ENCODE assay signal across 10 cellular contexts in genomic region chr2:162025121-162025911, GRCh38. TPM values are rescaled to one million over a fixed set of nuclear protein-coding genes. Genes with fewer than 3 reads are reported as not detected.
DNase-seq lines count a peak whose midpoint lies in the region; ATAC-seq and TF ChIP-seq lines count a peak whose summit lies in the region.
"Had no signal": no experiment of that assay in that cellular context is flagged by ENCODE, and none has a peak within 500 bp of the region (broad histone marks: within the 10 kb centered on the region; RNA-seq: fewer than 3 reads in every experiment).

No MANE protein-coding gene starts in this region.

- dilution Hi-C loops in IMR-90 (cut with HindIII; ENCODE audit: low sequenced_read_pairs, unreplicated experiment): no loop called here

- intact Hi-C loops in IMR-90 (cut with micrococcal nuclease) (loop anchor here (5.0 kb wide), 2 partner anchors 47 to 97 kb away; partner anchors contain the start of gene DPP4), sciatic nerve (cut with DNase I) (no loop called here)

- peak overlapping the region; percentile 89; the same call in 1 of the 2 replicates for H2AK5ac ChIP-seq in IMR-90 (ENCODE audit: low read depth, low read length)

- in situ Hi-C loops in IMR-90 (cut with MboI; ENCODE audit: low sequenced_read_pairs): no loop called here
- in situ Hi-C loops in astrocyte of the cerebellum (cut with HindIII; ENCODE audit: low sequenced_read_pairs): no loop called here

- H4K8ac ChIP-seq in IMR-90 (ENCODE audit: low read depth in 2 of 2, low read length in 2 of 2): peak overlapping the region in 1 of 2 experiments; percentile 1; a peak in 1 of 4 replicates

- H3K9ac ChIP-seq in IMR-90 (ENCODE audit: low read depth, low read length): 0 out of 2 replicates have a peak overlapping the region, but pooled peaks have one; percentile 33

- H4K20me1 ChIP-seq in IMR-90 (ENCODE audit: insufficient read depth, low read length): peaks cover 4% of the 10 kb centered on the region; the same call in 1 of the 2 replicates

- H2BK120ac ChIP-seq in IMR-90 (ENCODE audit: low read depth, low read length): peak overlapping the region; percentile 78

- peaks cover under 1% of the 10 kb centered on the region; the same call in 1 of the 2 replicates for H3K36me3 ChIP-seq in IMR-90 (ENCODE audit: control insufficient read depth, insufficient read depth, low read length)
- H3K36me3 ChIP-seq: prostate gland had no signal

- 0% methylated on average over 1 of the region's 6 CpGs; no CpG with 5 or more reads in 1 of the 2 experiments for WGBS in IMR-90 (ENCODE audit: extremely low coverage in 2 of 2, insufficient read length in 1 of 2), 2 experiments

- H3K23ac ChIP-seq in IMR-90 (ENCODE audit: low read depth, low read length): no peak overlapping the region

- CTCF ChIA-PET in IMR-90 (lab: Yijun Ruan, JAX): interaction anchor here (0.7 to 1.3 kb wide), 3 partner anchors 11 to 22 kb away, joined by 3 to 4 read pairs (median 4); no protein-coding TSS in a partner anchor

- H3K4me2 ChIP-seq in IMR-90 (ENCODE audit: low read depth, low read length): peak overlapping the region; percentile 75; the same call in 1 of the 2 replicates
- H3K4me2 ChIP-seq: PC-9 had no signal

- peaks cover 23% of the 10 kb centered on the region for H3K4me1 ChIP-seq in IMR-90 (ENCODE audit: control insufficient read depth, insufficient read depth, low read length)
- H3K4me1 ChIP-seq: prostate gland had no signal

- peak; percentile 81 for ATAC-seq in IMR-90 (ENCODE audit: low read depth)
- ATAC-seq in sciatic nerve: peak; percentile 21

- peak overlapping the region; percentile 72 for H2AFZ ChIP-seq in IMR-90 (replicated peaks; ENCODE audit: low read length, poor library complexity)
- H2AFZ ChIP-seq: PC-9 had no signal

- peak overlapping the region; percentile 78 for H3K4ac ChIP-seq in IMR-90 (ENCODE audit: low read depth, low read length)

- TF ChIP-seq RAD21 in IMR-90 (IDR thresholded peaks at IDR 0.05; ENCODE audit: low read length): no peak

- no peak overlapping the region for H3K4me3 ChIP-seq in IMR-90 (ENCODE audit: insufficient read depth, low read depth, low read length)
- no peak overlapping the region for H3K4me3 ChIP-seq in astrocyte of the cerebellum (ENCODE audit: low read depth, low read length)
- H3K4me3 ChIP-seq: PC-9, prostate gland had no signal

- no peak for TF ChIP-seq POLR2A in IMR-90 (IDR thresholded peaks at IDR 0.05; ENCODE audit: low read depth, low read length)

- no peaks in the 10 kb centered on the region for H3K9me3 ChIP-seq in IMR-90 (ENCODE audit: control insufficient read depth, insufficient read depth, low read length)
- H3K9me3 ChIP-seq: prostate gland had no signal

- peaks cover 15% of the 10 kb centered on the region for H3K9me1 ChIP-seq in IMR-90 (ENCODE audit: insufficient read depth, low read length)

- H4K91ac ChIP-seq in IMR-90 (ENCODE audit: insufficient read depth, low read depth, low read length): peak overlapping the region; percentile 35; the same call in 1 of the 2 replicates

- no TSS peak for BruUV-seq in IMR-90 (replicated peaks; lab: Mats Ljungman, UMichigan)

- H3K27ac ChIP-seq in IMR-90 (ENCODE audit: insufficient read depth, low read length): peak overlapping the region; percentile 95; the same call in 1 of the 2 replicates
- H3K27ac ChIP-seq: PC-9 had no signal

- DNase-seq in Daoy (ENCODE audit: low read depth) (peak; percentile 6), IMR-90 (peak; percentile 79), astrocyte of the cerebellum (ENCODE audit: low read depth) (peak; percentile 35), sciatic nerve (ENCODE audit: low spot score) (no peak), NCI-H345 treated with DMSO at 0.1 percent for 48 hours (lab: John Stamatoyannopoulos, UW; ENCODE audit: unreplicated experiment) (no peak), NAMALWA (ENCODE audit: low spot score) (no peak)
- no peak for DNase-seq in NK-92 treated with Interleukin-12 subunit alpha and Interleukin-12 subunit beta, amount 100 ng/mL, for 24 hours (lab: John Stamatoyannopoulos, UW)
- DNase-seq: NCI-H1436 treated with DMSO at 0.1 percent for 48 hours, PC-9 had no signal

- H3K18ac ChIP-seq in IMR-90 (ENCODE audit: low read depth, low read length): peak overlapping the region; percentile 80

- 0 out of 2 replicates have a peak overlapping the region, but pooled peaks have one; percentile 33 for H3K14ac ChIP-seq in IMR-90 (replicated peaks; ENCODE audit: low read depth, low read length)

- no peaks in the 10 kb centered on the region for H3K27me3 ChIP-seq in IMR-90 (ENCODE audit: control insufficient read depth, insufficient read depth, low read length)

- no peak overlapping the region; the same call in 2 of the 3 replicates for H2BK15ac ChIP-seq in IMR-90 (ENCODE audit: low read depth, low read length)

- H2AK9ac ChIP-seq in IMR-90 (replicated peaks; ENCODE audit: low read depth, low read length, poor library complexity): peak overlapping the region; percentile 81

- peak overlapping the region; percentile 77 for H2BK20ac ChIP-seq in IMR-90 (ENCODE audit: low read depth, low read length)

- peak overlapping the region; percentile 32; the same call in 1 of the 2 replicates for H4K5ac ChIP-seq in IMR-90 (ENCODE audit: low read depth, low read length)

- POLR2A ChIA-PET in IMR-90 (lab: Charles Lee; ENCODE audit: unreplicated experiment): no interaction called here

- H2BK5ac ChIP-seq in IMR-90 (ENCODE audit: low read depth, low read length, poor library complexity, severe bottlenecking): peak overlapping the region; percentile 29

- no peak for TF ChIP-seq CTCF in IMR-90 (conservative IDR thresholded peaks at IDR 0.05; ENCODE audit: low read depth, low read length)
- no peak for TF ChIP-seq CTCF in astrocyte of the cerebellum (IDR thresholded peaks at IDR 0.05; ENCODE audit: low read depth, low read length, missing control alignments)

- H3K79me1 ChIP-seq in IMR-90 (ENCODE audit: low read depth in 1 of 2, low read length in 2 of 2): no peaks in the 10 kb centered on the region

- peak overlapping the region; percentile 39; the same call in 1 of the 2 replicates for H3K56ac ChIP-seq in IMR-90 (ENCODE audit: extremely low read depth, insufficient read depth, low read length)

TF ChIP-seq in IMR-90, 13 proteins besides CTCF, POLR2A, EP300 and RAD21:
- TF ChIP-seq NFE2L2 (IDR thresholded peaks at IDR 0.05; ENCODE audit: low read depth, low read length) (no peak), SMC3 (IDR thresholded peaks at IDR 0.05; ENCODE audit: low read depth, low read length) (no peak), FOS (IDR thresholded peaks at IDR 0.05; ENCODE audit: low read depth, low read length) (no peak), MAZ (IDR thresholded peaks at IDR 0.05; ENCODE audit: borderline replicate concordance, low read depth, low read length) (no peak), RCOR1 (IDR thresholded peaks at IDR 0.05; ENCODE audit: insufficient replicate concordance, low read length) (no peak), USF2 (IDR thresholded peaks at IDR 0.05; ENCODE audit: low read depth, low read length) (no peak), BHLHE40 (IDR thresholded peaks at IDR 0.05; ENCODE audit: low read depth, low read length) (no peak), CHD1 (IDR thresholded peaks at IDR 0.05; ENCODE audit: low read depth, low read length) (no peak), ELK1 (IDR thresholded peaks at IDR 0.05; ENCODE audit: borderline replicate concordance, low read depth, low read length) (no peak), MAFK (IDR thresholded peaks at IDR 0.05; ENCODE audit: low read depth, low read length) (no peak), RFX5 (IDR thresholded peaks at IDR 0.05; ENCODE audit: low read depth, low read length) (no peak), CEBPB (IDR thresholded peaks at IDR 0.05; ENCODE audit: low read depth, low read length) (no peak), MXI1 (IDR thresholded peaks at IDR 0.05; ENCODE audit: borderline replicate concordance, low read depth, low read length) (no peak)
TF ChIP-seq in IMR-90: peak in this region for 0.

RNA-seq across cellular contexts. Expression of gene DPP4, which starts 48.7 kb away (rescaled TPM):
- total RNA-seq in Daoy (2014; rRNA removed; shearing (Covaris generic)): 0.03 and 0.17 TPM in 2 replicates
- 19.0 and 24.2 TPM in 2 replicates for total RNA-seq in IMR-90 (2012; rRNA removed)
- polyA plus RNA-seq in IMR-90 (2012; rRNA removed): 9.8 and 13.2 TPM in 2 replicates
- polyA plus RNA-seq in IMR-90 (2012; cell fraction: cytosol; rRNA removed): 3.2 and 3.9 TPM in 2 replicates
- 2.3 and 20.0 TPM in 2 replicates for polyA plus RNA-seq in IMR-90 (2012; cell fraction: nucleus; rRNA removed; ENCODE audit: low replicate concordance)
- 11.8 TPM for total RNA-seq in sciatic nerve

Comparison
In these comparisons a context has a peak if more than half of its experiments do, and no peak if none do; other contexts are left out.
1. DNase-seq: peak in Daoy (single experiment), IMR-90 (single experiment) and astrocyte of the cerebellum (single experiment); none in sciatic nerve (single experiment), NK-92 treated with Interleukin-12 subunit alpha and Interleukin-12 subunit beta, amount 100 ng/mL, for 24 hours (single experiment), NCI-H345 treated with DMSO at 0.1 percent for 48 hours (single experiment) and NAMALWA (single experiment).
2. RNA of gene DPP4, which starts 48.7 kb away (total RNA-seq): 19.0 to 24.2 TPM in IMR-90 and 11.8 TPM in sciatic nerve (single experiment); 0.03 to 0.17 TPM in Daoy; every median in the first group is over 10 times any median in the second.